ENCODE assay signal across 23 cellular contexts in the genomic region with DNA sequence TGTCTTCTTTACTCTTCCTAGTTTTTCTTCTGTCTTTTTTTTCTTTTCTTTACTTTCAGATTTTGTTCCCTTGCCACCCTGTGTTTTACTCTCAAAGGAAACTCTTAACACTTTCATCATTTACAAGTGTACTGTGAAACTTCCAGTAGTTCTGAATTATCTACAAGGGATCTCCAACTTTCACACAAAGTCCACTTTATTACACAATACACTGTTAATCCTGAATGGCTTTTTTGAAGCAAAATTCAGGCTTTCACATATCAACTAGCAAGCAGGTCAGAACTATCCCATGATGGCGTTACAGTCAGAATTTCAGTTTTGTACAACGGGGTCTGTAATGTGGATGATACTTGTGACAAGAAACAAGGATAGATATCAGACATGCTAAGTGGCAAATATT.
DNase-seq lines count a peak whose midpoint lies in the region; ATAC-seq and TF ChIP-seq lines count a peak whose summit lies in the region.
"Had no signal": no experiment of that assay in that cellular context is flagged by ENCODE, and none has a peak within 500 bp of the region (broad histone marks: within the 10 kb centered on the region; RNA-seq: fewer than 3 reads in every experiment).

No MANE protein-coding gene starts in this region.

- TF ChIP-seq CTCF in liver (IDR thresholded peaks at IDR 0.05; ENCODE audit: low read depth, low read length, missing input control) (no peak), brain microvascular endothelial cell (IDR thresholded peaks at IDR 0.05; ENCODE audit: low read depth, low read length, missing control alignments) (no peak)

- no peaks in the 10 kb centered on the region for H3K4me1 ChIP-seq in liver (ENCODE audit: control insufficient read depth in 4 of 4, insufficient read depth in 4 of 4, low read length in 3 of 4)
- H3K4me1 ChIP-seq: BE2C had no signal

- H3K9me3 ChIP-seq in liver (ENCODE audit: control insufficient read depth in 4 of 4, low read length in 3 of 4): no peaks in the 10 kb centered on the region
- H3K9me3 ChIP-seq: BE2C, BLaER1 had no signal

- H3K27ac ChIP-seq in liver (ENCODE audit: low read depth in 1 of 2, low read length in 2 of 2) (no peak overlapping the region), brain microvascular endothelial cell (no peak overlapping the region)
- H3K27ac ChIP-seq: BLaER1 had no signal

- WGBS in liver: 98% methylated on average over 2 of the region's 2 CpGs

- ATAC-seq in left lobe of liver (peak; percentile 47), HG03457 (IDR thresholded peaks at IDR 0.05; ENCODE audit: unreplicated experiment) (no peak), HG03571 (IDR thresholded peaks at IDR 0.05; ENCODE audit: unreplicated experiment) (no peak)
- ATAC-seq: GM12878 had no signal

- no peak for TF ChIP-seq RAD21 in liver (IDR thresholded peaks at IDR 0.05)

- H3K27me3 ChIP-seq in liver (ENCODE audit: control insufficient read depth in 4 of 4, insufficient read depth in 4 of 4, low read length in 3 of 4) (no peaks in the 10 kb centered on the region), brain microvascular endothelial cell (replicated peaks) (no peaks in the 10 kb centered on the region)
- H3K27me3 ChIP-seq: BE2C, BLaER1 had no signal

- in situ Hi-C loops in brain microvascular endothelial cell (cut with HindIII; ENCODE audit: low pct_ligation_motif_present, low sequenced_read_pairs): no loop called here

- H3K36me3 ChIP-seq in liver (ENCODE audit: control insufficient read depth in 4 of 4, insufficient read depth in 3 of 4, low read depth in 1 of 4, low read length in 3 of 4) (no peaks in the 10 kb centered on the region), brain microvascular endothelial cell (replicated peaks) (no peaks in the 10 kb centered on the region)
- H3K36me3 ChIP-seq: BE2C had no signal

- H3K9ac ChIP-seq in liver (ENCODE audit: low read depth in 1 of 2, low read length in 2 of 2): no peak overlapping the region
- H3K9ac ChIP-seq: BLaER1 had no signal

- DNase-seq in MV-4-11 (lab: John Stamatoyannopoulos, UW) (peak; percentile 8), left lobe of liver (ENCODE audit: low spot score) (no peak), brain microvascular endothelial cell (no peak)
- DNase-seq: 8988T; ACHN; BE2C; C1 segment of cervical spinal cord; CD4-positive, alpha-beta memory T cell; CD4-positive, CD25-positive, alpha-beta regulatory T cell; CD8-positive, alpha-beta memory T cell; COR-L47; DMS 273 treated with DMSO at 0.1 percent for 48 hours; DMS153; DMS53; DMS79; DND-41; EL; GDM1 had no signal

- no peak overlapping the region for H3K4me3 ChIP-seq in liver (ENCODE audit: low read depth in 1 of 3, low read length in 3 of 3)
- no peak overlapping the region for H3K4me3 ChIP-seq in brain microvascular endothelial cell (ENCODE audit: low read depth, low read length)
- H3K4me3 ChIP-seq: BLaER1, GM12878 had no signal

TF ChIP-seq in liver, 16 proteins besides CTCF, POLR2A, EP300 and RAD21:
- TF ChIP-seq HNF4A (conservative IDR thresholded peaks at IDR 0.05) (peak; percentile 14 to 47), NR2F2 (IDR thresholded peaks at IDR 0.05) (no peak), JUND (IDR thresholded peaks at IDR 0.05) (no peak)
